7 cellular contexts compared by ENCODE assay signal in genomic region chr16:2009302-2009711, GRCh38. TPM values are rescaled to one million over a fixed set of nuclear protein-coding genes. Genes with fewer than 3 reads are reported as not detected.
DNase-seq lines count a peak whose midpoint lies in the region; ATAC-seq and TF ChIP-seq lines count a peak whose summit lies in the region.

No MANE protein-coding gene starts in this region.

- WGBS in psoas muscle, 3 donors = 0% methylated on average over 25 to 49 of the region's 49 CpGs

- DNase-seq in fibroblast of pulmonary artery (ENCODE audit: low read depth) (no peak), psoas muscle (peak in 1 of 2 donors; percentile 58), HK-2 (ENCODE audit: unreplicated experiment) (no peak), amygdala (lab: John Stamatoyannopoulos, UW) (no peak)

- H3K36me3 ChIP-seq in SU-DHL-6 (ENCODE audit: low read length) (no peaks in the 10 kb centered on the region), psoas muscle (ENCODE audit: insufficient read depth in 1 of 2, low read depth in 1 of 2) (peaks cover 0 to 13% of the 10 kb centered on the region in 2 donors)

- TF ChIP-seq CTCF in SU-DHL-6 (IDR thresholded peaks at IDR 0.05; ENCODE audit: insufficient read depth, low read length, poor library complexity, severe bottlenecking) (no peak), fibroblast of pulmonary artery (IDR thresholded peaks at IDR 0.05; ENCODE audit: low read length, missing control alignments) (no peak), psoas muscle (IDR thresholded peaks at IDR 0.05) (no peak)

- peak overlapping the region; percentile 92 for H3K4me2 ChIP-seq in SU-DHL-6 (ENCODE audit: low read depth, low read length, poor library complexity, severe bottlenecking)

- H3K9me3 ChIP-seq in SU-DHL-6 (ENCODE audit: insufficient read depth, low read length) (no peaks in the 10 kb centered on the region), psoas muscle (no peaks in the 10 kb centered on the region)

- ATAC-seq in GM18868 (IDR thresholded peaks at IDR 0.05; ENCODE audit: unreplicated experiment) (peak; percentile 29), HG02852 (IDR thresholded peaks at IDR 0.05; ENCODE audit: unreplicated experiment) (peak; percentile 42), psoas muscle (peak; percentile 1 to 4 (median 2))

- no peaks in the 10 kb centered on the region for H3K9me2 ChIP-seq in SU-DHL-6 (replicated peaks; ENCODE audit: insufficient read depth, low read length)

- no peak overlapping the region for H2AFZ ChIP-seq in SU-DHL-6 (ENCODE audit: low read depth, low read length, severe bottlenecking)

- intact Hi-C loops in psoas muscle (cut with DNase I) = no loop called here

- H3K79me2 ChIP-seq in SU-DHL-6 (ENCODE audit: insufficient read depth, low read length) = peaks cover 50% of the 10 kb centered on the region

- H4K20me1 ChIP-seq in SU-DHL-6 (ENCODE audit: low read depth, low read length) = no peaks in the 10 kb centered on the region

- peaks cover 48% of the 10 kb centered on the region for H3K4me1 ChIP-seq in psoas muscle

- peak overlapping the region; percentile 76 for H3K9ac ChIP-seq in SU-DHL-6 (ENCODE audit: low read length)

- H3K4me3 ChIP-seq in SU-DHL-6 (ENCODE audit: insufficient read depth, low read length, poor library complexity, severe bottlenecking) (peak overlapping the region; percentile 83), fibroblast of pulmonary artery (replicated peaks; ENCODE audit: low read depth, low read length) (peak overlapping the region; percentile 68), psoas muscle (peak overlapping the region; percentile 98)

- H3F3A ChIP-seq in SU-DHL-6 (ENCODE audit: insufficient read depth) = 0 out of 2 replicates have a peak, but pooled peaks cover 3% of the 10 kb centered on the region

- H3K27me3 ChIP-seq in SU-DHL-6 (ENCODE audit: low read length) (no peaks in the 10 kb centered on the region), psoas muscle (ENCODE audit: insufficient read depth in 3 of 3, low read length in 2 of 3) (no peaks in the 10 kb centered on the region)

- H3K27ac ChIP-seq in SU-DHL-6 (ENCODE audit: low read depth, low read length) = peak overlapping the region; percentile 54
- peak overlapping the region; percentile 98 for H3K27ac ChIP-seq in psoas muscle

RNA-seq across cellular contexts. Expression of gene ZNF598, which starts 0.3 kb away (rescaled TPM):
- total RNA-seq in psoas muscle = 10 to 100 TPM; 27.4 to 46.6 (median 44.8) TPM
- 10 to 100 TPM; 35.6 to 58.8 (median 51.9) TPM for polyA plus RNA-seq in psoas muscle

RNA-seq across cellular contexts. Expression of gene NPW, which starts 10.3 kb away (rescaled TPM):
- under 1 TPM in 1 of 4 donors, not detected in 3; 0.66 TPM for total RNA-seq in psoas muscle
- under 1 TPM in 2 of 3 donors, not detected in 1; 0.14 to 0.43 TPM for polyA plus RNA-seq in psoas muscle

RNA-seq across cellular contexts. Expression of gene NHERF2, which starts 17.4 kb away (rescaled TPM):
- total RNA-seq in psoas muscle = 100 to 1,000 TPM in 1 of 4 donors, 10 to 100 TPM in 3; 61.6 to 156 (median 90.4) TPM
- 10 to 100 TPM; 76.4 to 90.8 (median 86.2) TPM for polyA plus RNA-seq in psoas muscle

RNA-seq across cellular contexts. Expression of gene SYNGR3, which starts 19.5 kb away (rescaled TPM):
- total RNA-seq in psoas muscle = under 1 TPM in 3 of 4 donors, not detected in 1; 0.24 to 0.52 (median 0.25) TPM
- under 1 TPM; 0.24 to 0.85 (median 0.25) TPM for polyA plus RNA-seq in psoas muscle

RNA-seq across cellular contexts. Expression of gene GFER, which starts 25.3 kb away (rescaled TPM):
- total RNA-seq in psoas muscle = 10 to 100 TPM; 18.9 to 34.2 (median 28.4) TPM
- polyA plus RNA-seq in psoas muscle = 10 to 100 TPM; 40.0 to 53.2 (median 43.5) TPM
